In the genomic region with DNA sequence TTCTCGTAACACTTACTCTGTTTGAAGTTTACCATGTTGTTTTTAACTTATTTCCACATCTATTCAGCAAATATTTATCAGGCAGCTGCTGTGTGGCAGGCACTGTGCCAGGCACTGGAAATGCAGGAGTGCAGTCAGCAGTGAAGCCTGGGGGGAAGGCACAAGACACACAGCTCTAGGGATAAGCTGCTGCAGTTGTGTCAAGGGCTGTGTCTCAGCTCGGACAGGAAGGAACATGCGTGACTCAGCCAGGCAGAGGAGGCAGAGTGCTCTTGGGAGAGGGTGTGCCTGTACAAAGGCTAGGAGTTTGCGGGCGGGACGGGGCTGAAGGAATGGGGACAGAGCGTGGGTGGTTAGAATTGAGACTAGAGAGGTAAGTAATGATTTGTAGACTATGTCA, we compare ENCODE assay signal across 8 cellular contexts. TPM values are rescaled to one million over a fixed set of nuclear protein-coding genes. Genes with fewer than 3 reads are reported as not detected.
DNase-seq lines count a peak whose midpoint lies in the region; ATAC-seq and TF ChIP-seq lines count a peak whose summit lies in the region.

No MANE protein-coding gene starts in this region.

- no peaks in the 10 kb centered on the region for H3K27me3 Mint-ChIP-seq in naive thymus-derived CD4-positive, alpha-beta T cell

- H3K4me3 Mint-ChIP-seq in naive thymus-derived CD4-positive, alpha-beta T cell: peak overlapping the region in 8 of 10 donors; percentile 6 to 85 (median 52)

- CTCF ChIA-PET in naive thymus-derived CD4-positive, alpha-beta T cell (lab: Charles Lee): interaction anchor here (1.0 to 2.1 kb wide), 5 partner anchors 12 to 422 kb away, joined by 3 to 10 read pairs (median 5); no protein-coding TSS in a partner anchor

- ATAC-seq in naive thymus-derived CD4-positive, alpha-beta T cell: no peak
- ATAC-seq in HG02588 (IDR thresholded peaks at IDR 0.05; ENCODE audit: unreplicated experiment): no peak

- TF ChIP-seq POLR2A in NB4 (IDR thresholded peaks at IDR 0.05; ENCODE audit: extremely low read depth, insufficient read length) (no peak), erythroblast (IDR thresholded peaks at IDR 0.05; ENCODE audit: low read length) (no peak)

- no peaks in the 10 kb centered on the region for H3K9me3 Mint-ChIP-seq in naive thymus-derived CD4-positive, alpha-beta T cell

- H3K4me3 ChIP-seq in AG09309 (ENCODE audit: control insufficient read depth, low read depth, low read length): no peak overlapping the region
- no peak overlapping the region for H3K4me3 ChIP-seq in NB4 (ENCODE audit: low read depth, low read length)
- H3K4me3 ChIP-seq in naive thymus-derived CD4-positive, alpha-beta T cell (ENCODE audit: low read length): no peak overlapping the region

- H3K4me1 Mint-ChIP-seq in naive thymus-derived CD4-positive, alpha-beta T cell: peaks cover 30 to 52% (median 45%) of the 10 kb centered on the region in 7 donors

- no peaks in the 10 kb centered on the region for H3K9me3 ChIP-seq in naive thymus-derived CD4-positive, alpha-beta T cell (ENCODE audit: control insufficient read depth in 2 of 3, low read length in 3 of 3)

- intact Hi-C loops in naive thymus-derived CD4-positive, alpha-beta T cell (cut with micrococcal nuclease): loop anchor here in 1 of 2 donors (10.0 kb wide), 1 partner anchor 604 kb away; a partner anchor contains a TSS

- POLR2A ChIA-PET in naive thymus-derived CD4-positive, alpha-beta T cell (lab: Charles Lee): interaction anchor here (2.9 kb wide), 1 partner anchor 144 kb away, joined by 8 read pairs; a partner anchor contains a TSS

- H3K27ac ChIP-seq in naive thymus-derived CD4-positive, alpha-beta T cell (ENCODE audit: low read depth, low read length): no peak overlapping the region

- no peak for TF ChIP-seq CTCF in AG09309 (IDR thresholded peaks at IDR 0.05; ENCODE audit: control insufficient read depth, insufficient read depth, low read depth, low read length, missing control alignments)
- TF ChIP-seq CTCF in NB4 (IDR thresholded peaks at IDR 0.05; ENCODE audit: low read depth, low read length): no peak

- H3K4me1 ChIP-seq in naive thymus-derived CD4-positive, alpha-beta T cell (ENCODE audit: control insufficient read depth in 2 of 2, insufficient read depth in 2 of 2, low read length in 2 of 2): peaks cover 0 to 39% of the 10 kb centered on the region in 2 donors

- peak overlapping the region in 8 of 9 donors; percentile 24 to 96 (median 78) for H3K27ac Mint-ChIP-seq in naive thymus-derived CD4-positive, alpha-beta T cell

- H3K36me3 Mint-ChIP-seq in naive thymus-derived CD4-positive, alpha-beta T cell: peaks cover 10 to 39% (median 18%) of the 10 kb centered on the region in 5 donors

- no peaks in the 10 kb centered on the region for H3K27me3 ChIP-seq in naive thymus-derived CD4-positive, alpha-beta T cell (ENCODE audit: control insufficient read depth in 2 of 2, insufficient read depth in 2 of 2, low read length in 2 of 2)

- H3K36me3 ChIP-seq in naive thymus-derived CD4-positive, alpha-beta T cell (ENCODE audit: control insufficient read depth in 2 of 3, insufficient read depth in 3 of 3, low read length in 3 of 3): peaks cover 3 to 28% (median 9%) of the 10 kb centered on the region in 3 experiments

- peak; percentile 57 for DNase-seq in AG09309 (ENCODE audit: low read depth)
- peak; percentile 56 for DNase-seq in NB4 (ENCODE audit: low read depth)
- peak; percentile 57 to 80 for DNase-seq in erythroblast (lab: John Stamatoyannopoulos, UW)
- no peak for DNase-seq in naive thymus-derived CD4-positive, alpha-beta T cell
- no peak for DNase-seq in NCI-H510A (lab: John Stamatoyannopoulos, UW)
- DNase-seq in NCI-H1105 treated with DMSO at 0.1 percent for 48 hours (lab: John Stamatoyannopoulos, UW): no peak
- no peak for DNase-seq in DMS 273 treated with DMSO at 0.1 percent for 48 hours (lab: John Stamatoyannopoulos, UW)

RNA-seq across cellular contexts. Expression of a gene that starts 24.7 kb away (rescaled TPM):
- 10 to 100 TPM in 4 of 5 experiments, 1 to 10 TPM in 1; 7.9 to 22.4 (median 15.4) TPM for total RNA-seq in naive thymus-derived CD4-positive, alpha-beta T cell
- 1 to 10 TPM; 8.3 to 8.8 TPM for polyA plus RNA-seq in naive thymus-derived CD4-positive, alpha-beta T cell

Comparison
In these comparisons a context has a peak if more than half of its experiments do, and no peak if none do; other contexts are left out.
1. DNase-seq: peak in AG09309 (single experiment), NB4 (single experiment) and erythroblast (2 of 2); none in naive thymus-derived CD4-positive, alpha-beta T cell (0 of 9), NCI-H510A (single experiment), NCI-H1105 treated with DMSO at 0.1 percent for 48 hours (single experiment) and DMS 273 treated with DMSO at 0.1 percent for 48 hours (single experiment).